23 cellular contexts compared by ENCODE assay signal in genomic region chr12:29797565-29798360, GRCh38. TPM values are rescaled to one million over a fixed set of nuclear protein-coding genes. Genes with fewer than 3 reads are reported as not detected.
DNase-seq lines count a peak whose midpoint lies in the region; ATAC-seq and TF ChIP-seq lines count a peak whose summit lies in the region.
"Had no signal": no experiment of that assay in that cellular context is flagged by ENCODE, and none has a peak within 500 bp of the region (broad histone marks: within the 10 kb centered on the region; RNA-seq: fewer than 3 reads in every experiment).

No MANE protein-coding gene starts in this region.

- no peak overlapping the region for H3K4me3 ChIP-seq in A673 (ENCODE audit: low read depth, low read length, poor library complexity, severe bottlenecking)
- H3K4me3 ChIP-seq in SJCRH30: no peak overlapping the region
- no peak overlapping the region for H3K4me3 ChIP-seq in esophagus muscularis mucosa
- no peak overlapping the region for H3K4me3 ChIP-seq in osteoblast (ENCODE audit: insufficient read depth, low read length)
- H3K4me3 ChIP-seq: BLaER1, K562, prostate gland, upper lobe of left lung had no signal

- POLR2A ChIA-PET in A673 (lab: Charles Lee; ENCODE audit: low non-redundant PET): no interaction called here

- H2AFZ ChIP-seq in osteoblast (ENCODE audit: low read length): no peak overlapping the region

- no peaks in the 10 kb centered on the region for H4K20me1 ChIP-seq in osteoblast (ENCODE audit: insufficient read depth, low read length)
- H4K20me1 ChIP-seq: BLaER1 had no signal

- DNase-seq in A673 (ENCODE audit: low spot score): peak; percentile 38
- DNase-seq in SJCRH30: peak in 1 of 2 experiments; percentile 11
- no peak for DNase-seq in esophagus muscularis mucosa (ENCODE audit: extremely low spot score)
- no peak for DNase-seq in osteoblast (ENCODE audit: insufficient read length, low spot score, missing footprints)
- no peak for DNase-seq in NOMO-1 (lab: John Stamatoyannopoulos, UW; ENCODE audit: unreplicated experiment in 2 of 2)
- DNase-seq in NCI-H510A (lab: John Stamatoyannopoulos, UW): no peak
- DNase-seq in activated CD4-positive, alpha-beta T cell treated with anti-CD3 and anti-CD28 coated beads, Interleukin-2, amount 50 U/mL, for 48 hours: no peak
- DNase-seq: activated CD4-positive, alpha-beta T cell treated with anti-CD3 and anti-CD28 coated beads, Interleukin-2, amount 10 ng/mL, durations not matched to agents 24 days and 14 days; midbrain; MM.1S; NCI-H1417 treated with DMSO at 0.1 percent for 48 hours; NCI-H524 treated with DMSO at 0.1 percent for 48 hours; stimulated activated CD4-positive, alpha-beta T cell treated with anti-CD3 and anti-CD28 coated beads, Interleukin-4, amount 100 ng/mL, for 4 hours; stimulated activated naive CD8-positive, alpha-beta T cell treated with anti-CD3 and anti-CD28 coated beads, Interleukin-15, amount 100 ng/mL, for 72 hours; T-helper 2 cell; upper lobe of left lung had no signal

- H3K79me2 ChIP-seq in osteoblast (ENCODE audit: insufficient read depth, low read length): no peaks in the 10 kb centered on the region

- H3K4me2 ChIP-seq in osteoblast (ENCODE audit: insufficient read depth, low read length): peak overlapping the region; percentile 57
- H3K4me2 ChIP-seq: BLaER1 had no signal

- TF ChIP-seq POLR2A in esophagus muscularis mucosa (IDR thresholded peaks at IDR 0.05; ENCODE audit: low read depth): no peak

- peaks cover 9% of the 10 kb centered on the region for H3K9me3 ChIP-seq in A673 (ENCODE audit: low read depth, low read length, poor library complexity, severe bottlenecking)
- peaks cover 14% of the 10 kb centered on the region for H3K9me3 ChIP-seq in SJCRH30 (replicated peaks)
- H3K9me3 ChIP-seq in esophagus muscularis mucosa: no peaks in the 10 kb centered on the region
- H3K9me3 ChIP-seq in osteoblast (ENCODE audit: low read depth, low read length): no peaks in the 10 kb centered on the region
- H3K9me3 ChIP-seq: prostate gland had no signal

- H3K4me1 ChIP-seq in A673 (ENCODE audit: insufficient read depth, low read length, poor library complexity, severe bottlenecking): peaks cover 9% of the 10 kb centered on the region
- H3K4me1 ChIP-seq in SJCRH30: peaks cover 16% of the 10 kb centered on the region
- peaks cover 0 to 33% (median 24%) of the 10 kb centered on the region in 4 donors for H3K4me1 ChIP-seq in esophagus muscularis mucosa
- peaks cover 12% of the 10 kb centered on the region for H3K4me1 ChIP-seq in osteoblast (ENCODE audit: insufficient read depth, low read length)
- H3K4me1 ChIP-seq: BLaER1, prostate gland, upper lobe of left lung had no signal

- intact Hi-C loops in A673 (cut with micrococcal nuclease; ENCODE audit: unreplicated experiment): loop anchor here (5.0 kb wide), 1 partner anchor 245 kb away; no protein-coding TSS in a partner anchor
- intact Hi-C loops in esophagus muscularis mucosa (cut with DNase I): no loop called here

- H3K27me3 ChIP-seq in A673 (replicated peaks; ENCODE audit: insufficient read depth, low read depth, low read length, poor library complexity) (no peaks in the 10 kb centered on the region), SJCRH30 (no peaks in the 10 kb centered on the region), esophagus muscularis mucosa (no peaks in the 10 kb centered on the region), osteoblast (ENCODE audit: insufficient read depth, low read length) (peaks cover 31% of the 10 kb centered on the region)
- H3K27me3 ChIP-seq: BLaER1, heart left ventricle, upper lobe of left lung had no signal

- no peaks in the 10 kb centered on the region for H3K36me3 ChIP-seq in A673 (ENCODE audit: insufficient read depth, low read length, poor library complexity, severe bottlenecking)
- H3K36me3 ChIP-seq in SJCRH30: no peaks in the 10 kb centered on the region
- no peaks in the 10 kb centered on the region for H3K36me3 ChIP-seq in esophagus muscularis mucosa
- no peaks in the 10 kb centered on the region for H3K36me3 ChIP-seq in osteoblast (ENCODE audit: insufficient read depth, low read length)
- H3K36me3 ChIP-seq: BLaER1, heart left ventricle, prostate gland, upper lobe of left lung had no signal

- BruUV-seq in A673 (replicated peaks; lab: Mats Ljungman, UMichigan): no TSS peak

- TF ChIP-seq CTCF in A673 (conservative IDR thresholded peaks at IDR 0.05; ENCODE audit: low read depth, low read length) (no peak), esophagus muscularis mucosa (IDR thresholded peaks at IDR 0.05) (no peak), osteoblast (IDR thresholded peaks at IDR 0.05; ENCODE audit: extremely low read depth, low read depth, low read length) (no peak)

- CTCF ChIA-PET in A673 (lab: Charles Lee): no interaction called here

- TF ChIP-seq EP300 in esophagus muscularis mucosa (IDR thresholded peaks at IDR 0.05): no peak

- ATAC-seq in HG02885 (IDR thresholded peaks at IDR 0.05; ENCODE audit: poor library complexity, unreplicated experiment): no peak
- ATAC-seq: activated naive CD4-positive, alpha-beta T cell treated with anti-CD3 and anti-CD28 coated beads, Interleukin-2, amount 50 U/mL, for 72 hours; activated T-helper 17 cell treated with anti-CD3 and anti-CD28 coated beads, Interleukin-2, amount 50 U/mL, for 72 hours; K562; stimulated activated naive CD8-positive, alpha-beta T cell treated with anti-CD3 and anti-CD28 coated beads, Interleukin-15, amount 100 ng/mL, for 72 hours had no signal

- WGBS in esophagus muscularis mucosa: 72% methylated on average over 2 of the region's 2 CpGs

- H3K27ac ChIP-seq in A673 (ENCODE audit: low read depth, low read length, poor library complexity, severe bottlenecking) (peak overlapping the region; percentile 50), SJCRH30 (peak overlapping the region; percentile 56), esophagus muscularis mucosa (replicated peaks in 1 of 4) (peak overlapping the region; percentile 52 to 73 (median 70)), osteoblast (ENCODE audit: low read depth, low read length) (no peak overlapping the region)
- H3K27ac ChIP-seq: BLaER1, prostate gland, upper lobe of left lung had no signal

RNA-seq across cellular contexts. Expression of gene TMTC1, which starts 14.0 kb away (rescaled TPM):
- 4.4 and 6.1 TPM in 2 replicates for total RNA-seq in A673 (2021)
- 121 and 129 TPM in 2 replicates for total RNA-seq in SJCRH30 (2014; rRNA removed; shearing (Covaris generic))
- total RNA-seq in esophagus muscularis mucosa: 100 to 1,000 TPM in 3 of 4 donors, 10 to 100 TPM in 1; 84.0 to 177 (median 105) TPM
- total RNA-seq in osteoblast: 50.3 and 69.2 TPM in 2 replicates
- total RNA-seq: activated naive CD4-positive, alpha-beta T cell treated with anti-CD3 and anti-CD28 coated beads, Interleukin-2, amount 50 U/mL, for 72 hours; activated T-helper 17 cell treated with anti-CD3 and anti-CD28 coated beads, Interleukin-2, amount 50 U/mL, for 72 hours had no signal
